ENCODE assay signal across 19 cellular contexts in the genomic region with DNA sequence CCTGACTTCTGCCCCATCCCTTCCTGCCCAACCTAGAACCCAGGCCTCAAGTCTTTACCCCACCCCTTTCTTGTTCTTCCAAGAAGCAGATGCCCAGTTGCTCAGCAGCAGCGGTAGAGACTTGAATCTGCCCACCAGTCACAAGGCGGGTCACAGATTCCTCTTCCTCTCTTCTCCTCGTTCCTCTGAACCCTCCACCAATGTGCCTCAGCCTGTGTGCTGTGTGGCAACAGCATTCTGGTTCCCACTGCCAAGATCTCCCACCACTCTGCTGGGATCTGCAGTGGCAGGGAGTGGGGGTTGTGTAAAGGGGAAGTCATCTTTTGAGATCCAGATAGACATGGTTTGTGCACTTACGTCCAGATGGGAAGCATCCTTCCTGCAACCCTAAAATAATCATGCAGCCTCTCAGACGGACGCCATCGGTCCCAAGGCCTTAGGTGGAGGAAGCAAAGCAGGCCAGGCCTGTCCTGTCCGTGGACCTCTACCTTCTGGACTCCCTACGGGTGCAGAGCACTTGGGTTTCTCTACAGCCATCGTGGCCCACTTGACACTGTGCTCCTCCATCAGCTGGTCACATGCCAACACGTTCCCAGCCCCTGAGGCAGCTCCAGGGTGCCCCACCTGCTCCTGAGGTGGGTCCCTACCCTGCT. TPM values are rescaled to one million over a fixed set of nuclear protein-coding genes. Genes with fewer than 3 reads are reported as not detected.
DNase-seq lines count a peak whose midpoint lies in the region; ATAC-seq and TF ChIP-seq lines count a peak whose summit lies in the region.
"Had no signal": no experiment of that assay in that cellular context is flagged by ENCODE, and none has a peak within 500 bp of the region (broad histone marks: within the 10 kb centered on the region; RNA-seq: fewer than 3 reads in every experiment).

No MANE protein-coding gene starts in this region.

- 80 to 92% methylated on average over 1 to 4 of the region's 11 CpGs for WGBS in gastroesophageal sphincter (ENCODE audit: low coverage in 1 of 2), 2 donors

- H3K27me3 Mint-ChIP-seq in Calu3 (ENCODE audit: unreplicated experiment) = no peaks in the 10 kb centered on the region
- peaks cover 0 to 2% (median 0%) of the 10 kb centered on the region in 5 donors for H3K27me3 Mint-ChIP-seq in naive thymus-derived CD4-positive, alpha-beta T cell
- H3K27me3 Mint-ChIP-seq in activated CD4-positive, alpha-beta T cell treated with anti-CD3 and anti-CD28 coated beads for 36 hours = no peaks in the 10 kb centered on the region
- no peaks in the 10 kb centered on the region for H3K27me3 Mint-ChIP-seq in activated T-helper 2 cell treated with anti-CD3 and anti-CD28 coated beads, Interferon-gamma antibody, Interleukin-2, Interleukin-4, amounts not matched to agents 10 μg/mL and 5 μg/mL and 100 μg/mL, durations not matched to agents 14 hours and 24 hours and 36 hours (ENCODE audit: low read depth)
- H3K27me3 Mint-ChIP-seq: activated CD8-positive, alpha-beta memory T cell treated with anti-CD3 and anti-CD28 coated beads, Interleukin-2, amount 10 ng/mL, durations not matched to agents 7 days and 5 days had no signal

- CTCF ChIA-PET in Calu3 (lab: Charles Lee) = interaction anchor here (1.0 kb wide), 1 partner anchor 237 kb away, joined by 3 read pairs; no protein-coding TSS in a partner anchor
- CTCF ChIA-PET in naive thymus-derived CD4-positive, alpha-beta T cell (lab: Charles Lee) = no interaction called here
- CTCF ChIA-PET in activated CD4-positive, alpha-beta T cell treated with anti-CD3 and anti-CD28 coated beads for 36 hours (lab: Charles Lee) = interaction anchor here (0.5 to 0.8 kb wide), 3 partner anchors 20 to 648 kb away, joined by 3 read pairs; no protein-coding TSS in a partner anchor

- TF ChIP-seq POLR2A in gastroesophageal sphincter (IDR thresholded peaks at IDR 0.05) = no peak

- TF ChIP-seq EP300 in gastroesophageal sphincter (IDR thresholded peaks at IDR 0.05) = no peak

- no peaks in the 10 kb centered on the region for H3K9me3 ChIP-seq in SJSA1 (replicated peaks)
- H3K9me3 ChIP-seq in gastroesophageal sphincter = no peaks in the 10 kb centered on the region
- H3K9me3 ChIP-seq in thoracic aorta = no peaks in the 10 kb centered on the region
- H3K9me3 ChIP-seq in naive thymus-derived CD4-positive, alpha-beta T cell (ENCODE audit: control insufficient read depth in 2 of 3, low read length in 3 of 3) = no peaks in the 10 kb centered on the region
- H3K9me3 ChIP-seq: heart left ventricle, right atrium auricular region had no signal

- H3K4me3 Mint-ChIP-seq in Calu3 (ENCODE audit: low read depth, unreplicated experiment) = no peak overlapping the region
- no peak overlapping the region for H3K4me3 Mint-ChIP-seq in naive thymus-derived CD4-positive, alpha-beta T cell
- no peak overlapping the region for H3K4me3 Mint-ChIP-seq in activated CD4-positive, alpha-beta T cell treated with anti-CD3 and anti-CD28 coated beads for 36 hours
- H3K4me3 Mint-ChIP-seq in activated T-helper 2 cell treated with anti-CD3 and anti-CD28 coated beads, Interferon-gamma antibody, Interleukin-2, Interleukin-4, amounts not matched to agents 10 μg/mL and 5 μg/mL and 100 μg/mL, durations not matched to agents 14 hours and 24 hours and 36 hours (ENCODE audit: low read depth) = no peak overlapping the region
- H3K4me3 Mint-ChIP-seq: activated CD8-positive, alpha-beta memory T cell treated with anti-CD3 and anti-CD28 coated beads, Interleukin-2, amount 10 ng/mL, durations not matched to agents 7 days and 5 days had no signal

- peaks cover 27% of the 10 kb centered on the region for H3K36me3 Mint-ChIP-seq in Calu3 (ENCODE audit: insufficient read depth, unreplicated experiment)
- peaks cover 0 to 22% (median 3%) of the 10 kb centered on the region in 5 donors for H3K36me3 Mint-ChIP-seq in naive thymus-derived CD4-positive, alpha-beta T cell
- no peaks in the 10 kb centered on the region for H3K36me3 Mint-ChIP-seq in activated CD4-positive, alpha-beta T cell treated with anti-CD3 and anti-CD28 coated beads for 36 hours (ENCODE audit: low read depth)
- no peaks in the 10 kb centered on the region for H3K36me3 Mint-ChIP-seq in activated T-helper 2 cell treated with anti-CD3 and anti-CD28 coated beads, Interferon-gamma antibody, Interleukin-2, Interleukin-4, amounts not matched to agents 10 μg/mL and 5 μg/mL and 100 μg/mL, durations not matched to agents 14 hours and 24 hours and 36 hours (ENCODE audit: low read depth)
- H3K36me3 Mint-ChIP-seq: activated CD8-positive, alpha-beta memory T cell treated with anti-CD3 and anti-CD28 coated beads, Interleukin-2, amount 10 ng/mL, durations not matched to agents 7 days and 5 days had no signal

- intact Hi-C loops in Calu3 (cut with micrococcal nuclease; ENCODE audit: unreplicated experiment) = loop anchor here (10.0 kb wide), 1 partner anchor 477 kb away; no protein-coding TSS in a partner anchor
- intact Hi-C loops in naive thymus-derived CD4-positive, alpha-beta T cell (cut with micrococcal nuclease) = loop anchor here (10.0 kb wide), 2 partner anchors 497 to 947 kb away; a partner anchor contains a TSS
- intact Hi-C loops in activated CD4-positive, alpha-beta T cell treated with anti-CD3 and anti-CD28 coated beads for 36 hours (cut with DNase I, micrococcal nuclease) = no loop called here
- intact Hi-C loops in activated T-helper 2 cell treated with anti-CD3 and anti-CD28 coated beads, Interferon-gamma antibody, Interleukin-2, Interleukin-4, amounts not matched to agents 10 μg/mL and 5 μg/mL and 100 μg/mL, durations not matched to agents 14 hours and 24 hours and 36 hours (cut with micrococcal nuclease) = no loop called here

- no peaks in the 10 kb centered on the region for H3K9me3 Mint-ChIP-seq in Calu3 (ENCODE audit: low read depth, unreplicated experiment)
- H3K9me3 Mint-ChIP-seq in naive thymus-derived CD4-positive, alpha-beta T cell = no peaks in the 10 kb centered on the region
- no peaks in the 10 kb centered on the region for H3K9me3 Mint-ChIP-seq in activated CD4-positive, alpha-beta T cell treated with anti-CD3 and anti-CD28 coated beads for 36 hours (ENCODE audit: low read depth)
- no peaks in the 10 kb centered on the region for H3K9me3 Mint-ChIP-seq in activated T-helper 2 cell treated with anti-CD3 and anti-CD28 coated beads, Interferon-gamma antibody, Interleukin-2, Interleukin-4, amounts not matched to agents 10 μg/mL and 5 μg/mL and 100 μg/mL, durations not matched to agents 14 hours and 24 hours and 36 hours

- BruUV-seq in Calu3 (replicated peaks; lab: Mats Ljungman, UMichigan) = TSS peak; percentile 79

- H3K36me3 ChIP-seq in SJSA1 = peaks cover 35% of the 10 kb centered on the region
- H3K36me3 ChIP-seq in gastroesophageal sphincter = peaks cover 0 to 54% of the 10 kb centered on the region in 2 donors
- H3K36me3 ChIP-seq in thoracic aorta = peaks cover 2% of the 10 kb centered on the region
- peaks cover 0 to 36% (median 3%) of the 10 kb centered on the region in 3 experiments for H3K36me3 ChIP-seq in naive thymus-derived CD4-positive, alpha-beta T cell (ENCODE audit: control insufficient read depth in 2 of 3, insufficient read depth in 3 of 3, low read length in 3 of 3)

- no peak for TF ChIP-seq CTCF in Calu3 (IDR thresholded peaks at IDR 0.05; ENCODE audit: unreplicated experiment)
- no peak for TF ChIP-seq CTCF in gastroesophageal sphincter (IDR thresholded peaks at IDR 0.05)
- TF ChIP-seq CTCF in thoracic aorta (IDR thresholded peaks at IDR 0.05) = no peak

- H3K4me1 Mint-ChIP-seq in Calu3 (ENCODE audit: low read depth, unreplicated experiment) = peaks cover 31% of the 10 kb centered on the region
- peaks cover 0 to 7% (median 2%) of the 10 kb centered on the region in 7 donors for H3K4me1 Mint-ChIP-seq in naive thymus-derived CD4-positive, alpha-beta T cell
- no peaks in the 10 kb centered on the region for H3K4me1 Mint-ChIP-seq in activated CD4-positive, alpha-beta T cell treated with anti-CD3 and anti-CD28 coated beads for 36 hours
- H3K4me1 Mint-ChIP-seq in activated T-helper 2 cell treated with anti-CD3 and anti-CD28 coated beads, Interferon-gamma antibody, Interleukin-2, Interleukin-4, amounts not matched to agents 10 μg/mL and 5 μg/mL and 100 μg/mL, durations not matched to agents 14 hours and 24 hours and 36 hours (ENCODE audit: low read depth) = no peaks in the 10 kb centered on the region
- H3K4me1 Mint-ChIP-seq: activated CD8-positive, alpha-beta memory T cell treated with anti-CD3 and anti-CD28 coated beads, Interleukin-2, amount 10 ng/mL, durations not matched to agents 7 days and 5 days had no signal

- H3K27ac ChIP-seq in SJSA1 (peak overlapping the region; percentile 99), gastroesophageal sphincter (peak overlapping the region in 3 of 4 donors; percentile 21 to 87 (median 78)), thoracic aorta (peak overlapping the region; percentile 65 to 94)
- no peak overlapping the region for H3K27ac ChIP-seq in naive thymus-derived CD4-positive, alpha-beta T cell (ENCODE audit: low read depth, low read length)
- H3K27ac ChIP-seq: C4-2B, right atrium auricular region had no signal

- POLR2A ChIA-PET in naive thymus-derived CD4-positive, alpha-beta T cell (lab: Charles Lee) = interaction anchor here (0.8 kb wide), 1 partner anchor 8 kb away, joined by 3 read pairs; a partner anchor contains a TSS
- POLR2A ChIA-PET in activated CD4-positive, alpha-beta T cell treated with anti-CD3 and anti-CD28 coated beads for 36 hours (lab: Charles Lee) = no interaction called here

- DNase-seq in Calu3 = no peak
- DNase-seq in SJSA1 (ENCODE audit: low read depth in 1 of 2, low spot score in 2 of 2) = peak in 1 of 2 experiments; percentile 41
- DNase-seq in thoracic aorta (ENCODE audit: low spot score) = no peak
- no peak for DNase-seq in naive thymus-derived CD4-positive, alpha-beta T cell
- no peak for DNase-seq in activated CD4-positive, alpha-beta T cell treated with anti-CD3 and anti-CD28 coated beads for 36 hours
- no peak for DNase-seq in activated T-helper 2 cell treated with anti-CD3 and anti-CD28 coated beads, Interferon-gamma antibody, Interleukin-2, Interleukin-4, amounts not matched to agents 10 μg/mL and 5 μg/mL and 100 μg/mL, durations not matched to agents 14 hours and 24 hours and 36 hours (ENCODE audit: low spot score)
- DNase-seq: activated CD8-positive, alpha-beta memory T cell treated with anti-CD3 and anti-CD28 coated beads, Interleukin-2, amount 10 ng/mL, durations not matched to agents 7 days and 5 days; activated naive CD4-positive, alpha-beta T cell treated with Interleukin-2 at 50 U/mL for 16 hours; DMS79 treated with DMSO at 0.1 percent for 48 hours; NCI-H1048; NCI-H82; stimulated activated CD4-positive, alpha-beta T cell treated with anti-CD3 and anti-CD28 coated beads, Interleukin-1b, Interleukin-23, amount 100 ng/mL, for 48 hours; T-helper 2 cell had no signal

- H3K27me3 ChIP-seq in SJSA1 (replicated peaks) = no peaks in the 10 kb centered on the region
- no peaks in the 10 kb centered on the region for H3K27me3 ChIP-seq in gastroesophageal sphincter
- no peaks in the 10 kb centered on the region for H3K27me3 ChIP-seq in thoracic aorta (replicated peaks; ENCODE audit: insufficient read depth)
- H3K27me3 ChIP-seq in naive thymus-derived CD4-positive, alpha-beta T cell (ENCODE audit: control insufficient read depth in 2 of 2, insufficient read depth in 2 of 2, low read length in 2 of 2) = no peaks in the 10 kb centered on the region
- H3K27me3 ChIP-seq: heart left ventricle, right atrium auricular region had no signal

- peaks cover 90% of the 10 kb centered on the region for H3K4me1 ChIP-seq in SJSA1 (replicated peaks)
- H3K4me1 ChIP-seq in gastroesophageal sphincter = peaks cover 0 to 17% (median 3%) of the 10 kb centered on the region in 3 donors
- H3K4me1 ChIP-seq in thoracic aorta (ENCODE audit: control insufficient read depth in 1 of 2, low read depth in 2 of 2) = peaks cover 30 to 68% of the 10 kb centered on the region in 2 donors
- no peaks in the 10 kb centered on the region for H3K4me1 ChIP-seq in naive thymus-derived CD4-positive, alpha-beta T cell (ENCODE audit: control insufficient read depth in 2 of 2, insufficient read depth in 2 of 2, low read length in 2 of 2)
- H3K4me1 ChIP-seq: right atrium auricular region had no signal

- H3K4me3 ChIP-seq in SJSA1 (no peak overlapping the region), gastroesophageal sphincter (no peak overlapping the region), thoracic aorta (no peak overlapping the region)
- no peak overlapping the region for H3K4me3 ChIP-seq in naive thymus-derived CD4-positive, alpha-beta T cell (ENCODE audit: low read length)
- H3K4me3 ChIP-seq: heart left ventricle, right atrium auricular region had no signal

- no peak overlapping the region for H3K27ac Mint-ChIP-seq in Calu3 (ENCODE audit: unreplicated experiment)
- H3K27ac Mint-ChIP-seq in naive thymus-derived CD4-positive, alpha-beta T cell = no peak overlapping the region
- no peak overlapping the region for H3K27ac Mint-ChIP-seq in activated CD4-positive, alpha-beta T cell treated with anti-CD3 and anti-CD28 coated beads for 36 hours
- H3K27ac Mint-ChIP-seq in activated T-helper 2 cell treated with anti-CD3 and anti-CD28 coated beads, Interferon-gamma antibody, Interleukin-2, Interleukin-4, amounts not matched to agents 10 μg/mL and 5 μg/mL and 100 μg/mL, durations not matched to agents 14 hours and 24 hours and 36 hours = no peak overlapping the region
- H3K27ac Mint-ChIP-seq: activated CD8-positive, alpha-beta memory T cell treated with anti-CD3 and anti-CD28 coated beads, Interleukin-2, amount 10 ng/mL, durations not matched to agents 7 days and 5 days had no signal

- ATAC-seq in gastroesophageal sphincter = no peak
- ATAC-seq in thoracic aorta (ENCODE audit: insufficient number of reproducible peaks, low FRiP score, low read depth) = no peak
- ATAC-seq in naive thymus-derived CD4-positive, alpha-beta T cell = no peak
- ATAC-seq in activated CD4-positive, alpha-beta T cell treated with anti-CD3 and anti-CD28 coated beads for 36 hours = no peak
- ATAC-seq: activated CD4-positive, CD25-positive, alpha-beta regulatory T cell treated with anti-CD3 and anti-CD28 coated beads, Interleukin-2, amount 50 U/mL, for 24 hours; activated CD8-positive, alpha-beta memory T cell treated with anti-CD3 and anti-CD28 coated beads, Interleukin-2, amount 10 ng/mL, durations not matched to agents 7 days and 5 days; esophagus mucosa had no signal

RNA-seq across cellular contexts. Expression of a gene that starts 7.7 kb away (rescaled TPM):
- total RNA-seq in Calu3 (2022) (59.4 and 62.7 TPM in 2 replicates), gastroesophageal sphincter (10 to 100 TPM; 14.7 to 34.9 (median 22.5) TPM), thoracic aorta (1 to 10 TPM; 7.2 to 9.9 TPM)
- total RNA-seq in SJSA1 (2014; rRNA removed; shearing (Covaris generic)) = 167 and 184 TPM in 2 replicates
- total RNA-seq in naive thymus-derived CD4-positive, alpha-beta T cell = 10 to 100 TPM in 3 of 5 experiments, 1 to 10 TPM in 2; 9.6 to 40.0 (median 12.9) TPM
- 10 to 100 TPM; 29.7 to 37.1 TPM for polyA plus RNA-seq in naive thymus-derived CD4-positive, alpha-beta T cell
- 10 to 100 TPM; 62.8 to 72.6 TPM for total RNA-seq in activated CD4-positive, alpha-beta T cell treated with anti-CD3 and anti-CD28 coated beads for 36 hours
- 59.1 and 64.3 TPM in 2 replicates for total RNA-seq in activated T-helper 2 cell treated with anti-CD3 and anti-CD28 coated beads, Interferon-gamma antibody, Interleukin-2, Interleukin-4, amounts not matched to agents 10 μg/mL and 5 μg/mL and 100 μg/mL, durations not matched to agents 14 hours and 24 hours and 36 hours

RNA-seq across cellular contexts. Expression of a gene that starts 32.1 kb away (rescaled TPM):
- total RNA-seq in Calu3 (2022) (256 and 261 TPM in 2 replicates), gastroesophageal sphincter (100 to 1,000 TPM in 3 of 4 donors, 10 to 100 TPM in 1; 94.0 to 163 (median 124) TPM), thoracic aorta (100 to 1,000 TPM; 117 to 123 TPM)
- total RNA-seq in SJSA1 (2014; rRNA removed; shearing (Covaris generic)) = 286 and 291 TPM in 2 replicates
- 100 to 1,000 TPM in 4 of 5 experiments, 10 to 100 TPM in 1; 61.8 to 170 (median 119) TPM for total RNA-seq in naive thymus-derived CD4-positive, alpha-beta T cell
- polyA plus RNA-seq in naive thymus-derived CD4-positive, alpha-beta T cell = 100 to 1,000 TPM; 415 to 455 TPM
- 100 to 1,000 TPM; 102 to 109 TPM for total RNA-seq in activated CD4-positive, alpha-beta T cell treated with anti-CD3 and anti-CD28 coated beads for 36 hours
- 147 and 148 TPM in 2 replicates for total RNA-seq in activated T-helper 2 cell treated with anti-CD3 and anti-CD28 coated beads, Interferon-gamma antibody, Interleukin-2, Interleukin-4, amounts not matched to agents 10 μg/mL and 5 μg/mL and 100 μg/mL, durations not matched to agents 14 hours and 24 hours and 36 hours

Comparison
In these comparisons a context has a peak if more than half of its experiments do, and no peak if none do; other contexts are left out.
1. intact Hi-C loops: an anchor here in Calu3 (10.0 kb wide) and naive thymus-derived CD4-positive, alpha-beta T cell (10.0 kb wide); none called in activated CD4-positive, alpha-beta T cell treated with anti-CD3 and anti-CD28 coated beads for 36 hours and activated T-helper 2 cell treated with anti-CD3 and anti-CD28 coated beads, Interferon-gamma antibody, Interleukin-2, Interleukin-4, amounts not matched to agents 10 μg/mL and 5 μg/mL and 100 μg/mL, durations not matched to agents 14 hours and 24 hours and 36 hours.